12 cellular contexts compared by ENCODE assay signal in the genomic region with DNA sequence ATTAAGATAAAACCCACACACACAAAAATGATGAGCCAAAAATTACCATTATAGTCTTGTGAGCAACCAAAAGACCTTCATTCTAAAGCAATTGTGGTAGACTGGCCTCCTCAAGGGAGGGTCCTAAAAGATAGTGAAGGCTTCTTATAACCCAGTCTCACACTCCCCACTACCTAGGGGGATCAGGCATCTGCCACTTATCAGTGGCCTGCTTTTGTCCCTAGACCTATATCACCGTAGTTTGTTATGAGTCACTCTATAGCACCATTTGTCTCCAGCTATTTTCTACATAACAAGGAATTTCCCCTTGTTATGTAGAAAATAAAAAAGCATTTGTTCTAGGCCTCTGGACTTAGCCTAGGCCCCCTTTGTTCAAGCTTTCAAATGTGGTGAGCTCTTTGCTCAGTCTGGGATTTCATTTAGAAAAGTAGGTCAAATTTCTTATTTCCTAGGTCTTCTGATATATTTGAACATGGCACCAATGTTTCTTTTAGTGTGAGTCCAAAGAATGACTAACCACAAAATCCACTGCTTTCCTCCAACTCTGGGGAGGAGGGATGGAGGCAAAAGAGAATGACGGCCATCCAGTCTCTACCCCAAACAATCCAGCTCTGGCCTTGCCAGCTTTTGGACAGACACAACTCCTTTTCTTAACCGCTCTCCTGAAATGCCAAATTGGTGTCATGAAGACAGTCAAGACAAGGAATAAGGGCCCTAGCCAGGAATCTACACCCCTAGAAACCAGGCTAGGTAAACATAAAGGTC. TPM values are rescaled to one million over a fixed set of nuclear protein-coding genes. Genes with fewer than 3 reads are reported as not detected.
A peak's percentile ranks its signal among the peaks of the same experiment; 100 is the strongest.
DNase-seq lines count a peak whose midpoint lies in the region; ATAC-seq and TF ChIP-seq lines count a peak whose summit lies in the region.
"Had no signal": no experiment of that assay in that cellular context is flagged by ENCODE, and none has a peak within 500 bp of the region (broad histone marks: within the 10 kb centered on the region; RNA-seq: fewer than 3 reads in every experiment).

No MANE protein-coding gene starts in this region.

- H3K36me3 Mint-ChIP-seq in CD4-positive, alpha-beta T cell (ENCODE audit: low read depth) = peaks cover 93% of the 10 kb centered on the region

- H3K4me3 ChIP-seq in coronary artery = no peak overlapping the region

- H3K27me3 Mint-ChIP-seq in CD4-positive, alpha-beta T cell = no peaks in the 10 kb centered on the region

- peak overlapping the region; percentile 39 for H3K27ac Mint-ChIP-seq in CD4-positive, alpha-beta T cell

- POLR2A ChIA-PET in CD4-positive, alpha-beta T cell (lab: Charles Lee) = no interaction called here

- H3K9me3 ChIP-seq in CD4-positive, alpha-beta T cell (ENCODE audit: control insufficient read depth, low read length) = no peaks in the 10 kb centered on the region

- DNase-seq in CD4-positive, alpha-beta T cell = no peak
- DNase-seq in coronary artery (ENCODE audit: low spot score) (no peak), midbrain (lab: John Stamatoyannopoulos, UW) (peak; percentile 29), islet precursor cell (no peak), EL (no peak), GF-D8 (lab: John Stamatoyannopoulos, UW) (no peak)
- DNase-seq: activated CD4-positive, alpha-beta T cell treated with anti-CD3 and anti-CD28 coated beads for 48 hours; Calu3; trophoblast cell had no signal

- no peak for ATAC-seq in CD4-positive, alpha-beta T cell (ENCODE audit: poor library complexity)
- ATAC-seq in HG02610 (IDR thresholded peaks at IDR 0.05; ENCODE audit: unreplicated experiment) (peak; percentile 39), GM21825 (IDR thresholded peaks at IDR 0.05; ENCODE audit: unreplicated experiment) (no peak)

- CTCF ChIA-PET in CD4-positive, alpha-beta T cell (lab: Charles Lee) = interaction anchor here (1.2 kb wide), 1 partner anchor 357 kb away, joined by 3 read pairs; no protein-coding TSS in a partner anchor

- no peak overlapping the region for H3K27ac ChIP-seq in CD4-positive, alpha-beta T cell (ENCODE audit: low read depth, low read length)
- H3K27ac ChIP-seq in coronary artery = peak overlapping the region; percentile 44 to 48

- no peaks in the 10 kb centered on the region for H3K9me3 Mint-ChIP-seq in CD4-positive, alpha-beta T cell

- intact Hi-C loops in CD4-positive, alpha-beta T cell (cut with DNase I, micrococcal nuclease) = no loop called here

- H3K4me3 Mint-ChIP-seq in CD4-positive, alpha-beta T cell = no peak overlapping the region

- H3K4me1 Mint-ChIP-seq in CD4-positive, alpha-beta T cell (ENCODE audit: low read depth) = peaks cover 53% of the 10 kb centered on the region

- H3K27me3 ChIP-seq in CD4-positive, alpha-beta T cell (ENCODE audit: control insufficient read depth, insufficient read depth, low read length) = no peaks in the 10 kb centered on the region

- TF ChIP-seq CTCF in CD4-positive, alpha-beta T cell (IDR thresholded peaks at IDR 0.05) = no peak
- TF ChIP-seq CTCF in coronary artery (IDR thresholded peaks at IDR 0.05) = no peak

RNA-seq across cellular contexts. Expression of a gene that starts 8.9 kb away (rescaled TPM):
- 100 to 1,000 TPM; 206 to 210 TPM for total RNA-seq in CD4-positive, alpha-beta T cell

RNA-seq across cellular contexts. Expression of a gene that starts 31.5 kb away (rescaled TPM):
- not detected for total RNA-seq in CD4-positive, alpha-beta T cell
- total RNA-seq: epithelial cell of proximal tubule had no signal

RNA-seq across cellular contexts. Expression of a gene that starts 40.6 kb away (rescaled TPM):
- total RNA-seq in CD4-positive, alpha-beta T cell = 10 to 100 TPM; 78.7 to 82.3 TPM
